Comparison of ENCODE assay signal across 22 cellular contexts in the genomic region with DNA sequence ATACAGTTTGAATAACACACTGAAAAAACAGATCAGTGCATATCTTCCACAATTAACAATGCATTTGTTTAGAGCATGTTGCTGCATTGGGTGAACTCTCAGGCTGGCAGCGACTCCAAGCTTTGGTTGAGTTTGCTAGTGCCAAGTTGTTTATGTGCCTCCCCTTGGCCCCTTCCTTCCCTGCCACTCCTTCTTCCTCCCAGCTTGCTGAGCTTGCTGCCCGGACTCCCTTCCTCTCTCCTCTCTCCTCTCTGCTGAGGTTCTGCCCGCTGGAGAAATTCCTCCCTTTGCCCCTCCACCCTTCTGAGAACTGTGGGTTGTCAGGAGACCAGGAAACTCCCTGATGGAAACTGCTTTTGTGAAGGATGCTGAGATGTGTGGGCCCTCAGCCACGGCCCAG.
DNase-seq lines count a peak whose midpoint lies in the region; ATAC-seq and TF ChIP-seq lines count a peak whose summit lies in the region.
"Had no signal": no experiment of that assay in that cellular context is flagged by ENCODE, and none has a peak within 500 bp of the region (broad histone marks: within the 10 kb centered on the region; RNA-seq: fewer than 3 reads in every experiment).

No MANE protein-coding gene starts in this region.

- H3K4me3 ChIP-seq in tibial nerve = peak overlapping the region in 1 of 4 donors; percentile 33
- no peak overlapping the region for H3K4me3 ChIP-seq in esophagus muscularis mucosa
- H3K4me3 ChIP-seq: uterus had no signal

- TF ChIP-seq EP300 in tibial nerve (IDR thresholded peaks at IDR 0.05) (peak in 1 of 2 donors; percentile 75), esophagus muscularis mucosa (IDR thresholded peaks at IDR 0.05) (no peak)

- no peak for TF ChIP-seq CTCF in omental fat pad (IDR thresholded peaks at IDR 0.05)
- no peak for TF ChIP-seq CTCF in tibial nerve (IDR thresholded peaks at IDR 0.05)
- TF ChIP-seq CTCF in esophagus muscularis mucosa (IDR thresholded peaks at IDR 0.05) = no peak

- no peaks in the 10 kb centered on the region for H3K36me3 ChIP-seq in tibial nerve
- no peaks in the 10 kb centered on the region for H3K36me3 ChIP-seq in esophagus muscularis mucosa
- H3K36me3 ChIP-seq: uterus had no signal

- peak; percentile 45 for ATAC-seq in omental fat pad (ENCODE audit: low FRiP score)
- no peak for ATAC-seq in HG03571 (IDR thresholded peaks at IDR 0.05; ENCODE audit: unreplicated experiment)
- ATAC-seq: activated T-helper 17 cell treated with anti-CD3 and anti-CD28 coated beads, Interleukin-2, amount 50 U/mL, for 72 hours; left colon; stimulated activated naive CD8-positive, alpha-beta T cell treated with anti-CD3 and anti-CD28 coated beads, Interleukin-15, Interleukin-2, amounts not matched to agents 100 U/mL and 50 U/mL, for 24 hours had no signal

- WGBS in tibial nerve, 2 donors = 39 to 40% methylated on average over 4 of the region's 4 CpGs
- WGBS in esophagus muscularis mucosa = 62% methylated on average over 4 of the region's 4 CpGs

- intact Hi-C loops in head of caudate nucleus (cut with DNase I) = no loop called here
- intact Hi-C loops in esophagus muscularis mucosa (cut with DNase I) = no loop called here

- no peaks in the 10 kb centered on the region for H3K9me3 ChIP-seq in tibial nerve
- no peaks in the 10 kb centered on the region for H3K9me3 ChIP-seq in esophagus muscularis mucosa
- H3K9me3 ChIP-seq: uterus had no signal

- DNase-seq in amygdala (lab: John Stamatoyannopoulos, UW) (peak in 32 of 56 donors; percentile 8 to 62 (median 22)), head of caudate nucleus (peak in 36 of 42 donors; percentile 12 to 83 (median 49)), omental fat pad (ENCODE audit: low spot score) (no peak), tibial nerve (ENCODE audit: low spot score in 2 of 2) (peak in 1 of 2 donors; percentile 18), esophagus muscularis mucosa (ENCODE audit: extremely low spot score) (no peak), NCI-H1694 (lab: John Stamatoyannopoulos, UW) (no peak)
- DNase-seq: activated CD8-positive, alpha-beta memory T cell treated with anti-CD3 and anti-CD28 coated beads, Interleukin-2, amount 50 U/mL, for 4 hours; activated naive CD8-positive, alpha-beta T cell treated with anti-CD3 and anti-CD28 coated beads, Interleukin-2, amount 10 ng/mL, durations not matched to agents 7 days and 5 days; CD4-positive, alpha-beta T cell; glutamatergic neuron; HCEC 1CT; left colon; MM.1S; NCI-H1436 treated with DMSO at 0.1 percent for 48 hours; NCI-H2171 treated with DMSO at 0.1 percent for 48 hours; NCI-H69; stimulated activated CD4-positive, alpha-beta T cell treated with anti-CD3 and anti-CD28 coated beads, Interleukin-4, amount 100 ng/mL, for 24 hours; stimulated activated naive CD8-positive, alpha-beta T cell treated with anti-CD3 and anti-CD28 coated beads, Interleukin-15, Interleukin-2, amounts not matched to agents 100 U/mL and 50 U/mL, for 24 hours; uterus had no signal

- H3K27me3 ChIP-seq in tibial nerve (no peaks in the 10 kb centered on the region), esophagus muscularis mucosa (no peaks in the 10 kb centered on the region)
- H3K27me3 ChIP-seq: uterus had no signal

- H3K27ac ChIP-seq in tibial nerve (peak overlapping the region; percentile 41 to 91 (median 76)), esophagus muscularis mucosa (replicated peaks in 1 of 4) (no peak overlapping the region)
- H3K27ac ChIP-seq: uterus, VCaP had no signal

- TF ChIP-seq POLR2A in tibial nerve (IDR thresholded peaks at IDR 0.05) (peak in 1 of 2 donors; percentile 16), esophagus muscularis mucosa (IDR thresholded peaks at IDR 0.05; ENCODE audit: low read depth) (no peak)

- H3K4me1 ChIP-seq in tibial nerve = peaks cover 0 to 86% (median 13%) of the 10 kb centered on the region in 4 donors
- H3K4me1 ChIP-seq in esophagus muscularis mucosa = peaks cover 10 to 27% (median 12%) of the 10 kb centered on the region in 4 donors
- H3K4me1 ChIP-seq: uterus had no signal

Comparison
In these comparisons a context has a peak if more than half of its experiments do, and no peak if none do; other contexts are left out.
1. DNase-seq: peak in amygdala (32 of 56) and head of caudate nucleus (36 of 42); none in omental fat pad (single experiment), esophagus muscularis mucosa (single experiment) and NCI-H1694 (single experiment).
2. H3K27ac ChIP-seq: peak in tibial nerve (4 of 4); none in esophagus muscularis mucosa (0 of 4).